Comparison of ENCODE assay signal across 18 cellular contexts in the genomic region with DNA sequence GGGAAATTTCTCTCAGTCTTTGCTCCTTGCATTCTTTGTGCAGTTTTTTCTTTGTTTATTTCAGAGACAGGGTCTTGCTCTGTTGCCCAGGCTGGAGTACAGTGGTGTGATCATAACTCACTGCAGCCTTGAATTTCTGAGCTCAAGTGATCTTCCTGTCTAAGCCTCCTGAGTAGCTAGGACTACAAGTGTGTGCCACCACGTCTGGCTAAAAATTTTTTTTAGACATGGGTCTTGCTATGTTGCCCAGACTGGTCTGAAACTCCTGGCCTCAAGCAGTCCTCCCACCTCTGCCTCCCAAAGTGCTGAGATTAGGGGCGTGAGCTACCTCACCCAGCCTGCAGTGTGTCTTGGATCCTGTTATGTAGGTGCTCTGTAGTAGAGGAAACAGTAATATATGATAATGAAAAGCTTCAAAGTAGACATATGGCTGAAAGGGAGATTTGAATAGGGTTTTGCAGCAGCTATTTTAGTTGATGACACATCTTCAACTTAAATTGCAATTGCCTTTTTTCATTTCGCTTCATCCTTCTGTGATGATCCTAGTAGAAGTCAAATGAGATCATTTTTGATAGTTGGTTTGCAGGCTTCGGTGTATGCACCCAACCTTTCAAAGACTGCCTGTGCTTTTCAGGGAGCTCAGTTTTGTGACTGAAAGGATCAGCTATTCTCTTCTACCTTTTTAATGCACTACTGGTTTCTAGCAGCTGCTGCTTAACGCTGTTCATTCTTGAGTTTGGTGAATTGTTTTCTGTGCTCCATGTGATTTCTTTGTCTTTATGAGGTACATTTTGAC.
DNase-seq lines count a peak whose midpoint lies in the region; ATAC-seq, FAIRE-seq and TF ChIP-seq lines count a peak whose summit lies in the region.
"Had no signal": no experiment of that assay in that cellular context is flagged by ENCODE, and none has a peak within 500 bp of the region (broad histone marks: within the 10 kb centered on the region; RNA-seq: fewer than 3 reads in every experiment).

No MANE protein-coding gene starts in this region.

- H3K36me3 ChIP-seq in HUES64 (ENCODE audit: insufficient read depth, low read length): no peaks in the 10 kb centered on the region
- H3K36me3 ChIP-seq in GM12878 (ENCODE audit: control insufficient read depth in 2 of 2, insufficient read depth in 2 of 2, low read length in 1 of 2): peaks cover 1 to 4% of the 10 kb centered on the region in 2 experiments; a peak in 2 of 4 replicates
- no peaks in the 10 kb centered on the region for H3K36me3 ChIP-seq in gastroesophageal sphincter
- H3K36me3 ChIP-seq: sigmoid colon, upper lobe of left lung had no signal

- TF ChIP-seq RAD21 in GM12878 (IDR thresholded peaks at IDR 0.05; ENCODE audit: insufficient read depth, low read depth, low read length): no peak

- no peaks in the 10 kb centered on the region for H4K20me1 ChIP-seq in GM12878 (ENCODE audit: control insufficient read depth, insufficient read depth)

- BruUV-seq in GM12878 (replicated peaks; lab: Mats Ljungman, UMichigan) (no TSS peak), MCF 10A (replicated peaks; lab: Mats Ljungman, UMichigan) (no TSS peak)

- H3K4me2 ChIP-seq in GM12878 (ENCODE audit: control insufficient read depth, insufficient read depth): no peak overlapping the region

- DNase-seq in activated naive CD4-positive, alpha-beta T cell treated with anti-CD3 and anti-CD28 coated beads, Interleukin-2, amount 50 U/mL, for 72 hours (ENCODE audit: low spot score in 2 of 2): no peak
- no peak for DNase-seq in activated naive CD4-positive, alpha-beta T cell treated with Interleukin-2 at 50 U/mL for 16 hours
- no peak for DNase-seq in GM12878 (ENCODE audit: low read depth, low spot score)
- DNase-seq in MCF 10A (ENCODE audit: unreplicated experiment): no peak
- DNase-seq in naive thymus-derived CD8-positive, alpha-beta T cell: no peak
- no peak for DNase-seq in NCI-H226
- DNase-seq: activated CD8-positive, alpha-beta T cell treated with anti-CD3 and anti-CD28 coated beads, Interleukin-2, amount 10 ng/mL, durations not matched to agents 7 days and 5 days; amygdala; CD8-positive, alpha-beta memory T cell; central memory CD4-positive, alpha-beta T cell; DMS79 treated with DMSO at 0.1 percent for 48 hours; Kasumi-1; NCI-H1105; sigmoid colon; upper lobe of left lung had no signal

- SMC1A ChIA-PET in GM12878 (lab: Charles Lee; ENCODE audit: uncharacterized antibody, unreplicated experiment): interaction anchor here (0.6 to 3.6 kb wide), 17 partner anchors 9 to 337 kb away, joined by 3 to 42 read pairs (median 3); no protein-coding TSS in a partner anchor

- no peak overlapping the region for H3K27ac Mint-ChIP-seq in activated naive CD4-positive, alpha-beta T cell treated with anti-CD3 and anti-CD28 coated beads, Interleukin-2, amount 50 U/mL, for 72 hours
- no peak overlapping the region for H3K27ac Mint-ChIP-seq in MCF 10A (ENCODE audit: low read depth, unreplicated experiment)
- peak overlapping the region in 2 of 10 donors; percentile 52 to 76 for H3K27ac Mint-ChIP-seq in naive thymus-derived CD8-positive, alpha-beta T cell
- H3K27ac Mint-ChIP-seq: activated CD8-positive, alpha-beta T cell treated with anti-CD3 and anti-CD28 coated beads, Interleukin-2, amount 10 ng/mL, durations not matched to agents 7 days and 5 days; CD8-positive, alpha-beta memory T cell; stimulated activated naive CD8-positive, alpha-beta T cell treated with anti-CD3 and anti-CD28 coated beads, Interleukin-15, Interleukin-2, amounts not matched to agents 100 ng/mL and 50 ng/mL, for 24 hours had no signal

- TF ChIP-seq POLR2A in GM12878 (IDR thresholded peaks at IDR 0.05; ENCODE audit: low read depth, low read length) (no peak), gastroesophageal sphincter (IDR thresholded peaks at IDR 0.05) (no peak)

- TF ChIP-seq CTCF in GM12878 (IDR thresholded peaks at IDR 0.05 in 2 of 3, conservative IDR thresholded peaks at IDR 0.05 in 1 of 3; ENCODE audit: control insufficient read depth in 2 of 3, extremely low read depth in 1 of 3, insufficient read depth in 1 of 3, low read depth in 3 of 3, low read length in 3 of 3) (no peak), MCF 10A (IDR thresholded peaks at IDR 0.05; ENCODE audit: unreplicated experiment) (no peak), gastroesophageal sphincter (IDR thresholded peaks at IDR 0.05) (no peak)

- H3K36me3 Mint-ChIP-seq in activated naive CD4-positive, alpha-beta T cell treated with anti-CD3 and anti-CD28 coated beads, Interleukin-2, amount 50 U/mL, for 72 hours: peaks cover 0 to 37% of the 10 kb centered on the region in 2 donors
- H3K36me3 Mint-ChIP-seq in MCF 10A (ENCODE audit: insufficient read depth, unreplicated experiment): no peaks in the 10 kb centered on the region
- peaks cover 3 to 23% (median 19%) of the 10 kb centered on the region in 3 donors for H3K36me3 Mint-ChIP-seq in naive thymus-derived CD8-positive, alpha-beta T cell

- H2AFZ ChIP-seq in GM12878 (ENCODE audit: control insufficient read depth, low read depth, low read length): no peak overlapping the region

- no peak overlapping the region for H3K9ac ChIP-seq in HUES64 (ENCODE audit: low read depth, low read length)
- H3K9ac ChIP-seq in GM12878 (ENCODE audit: control insufficient read depth, insufficient read depth, low read length): no peak overlapping the region

- peak; percentile 35 for FAIRE-seq in GM12878 (lab: Jason Lieb, UNC)

- ATAC-seq in activated naive CD4-positive, alpha-beta T cell treated with anti-CD3 and anti-CD28 coated beads, Interleukin-2, amount 50 U/mL, for 72 hours: peak; percentile 53 to 54
- ATAC-seq in GM12878 (peak; percentile 40), gastroesophageal sphincter (no peak)
- no peak for ATAC-seq in naive thymus-derived CD8-positive, alpha-beta T cell
- ATAC-seq: activated CD8-positive, alpha-beta T cell treated with anti-CD3 and anti-CD28 coated beads, Interleukin-2, amount 10 ng/mL, durations not matched to agents 7 days and 5 days had no signal

- H3K27ac ChIP-seq in HUES64 (ENCODE audit: low read depth, low read length): peak overlapping the region; percentile 3; the same call in 1 of the 2 replicates
- 0 out of 2 replicates have a peak overlapping the region, but pooled peaks have one; percentile 35 for H3K27ac ChIP-seq in GM12878 (ENCODE audit: control insufficient read depth, insufficient read depth)
- no peak overlapping the region for H3K27ac ChIP-seq in gastroesophageal sphincter
- H3K27ac ChIP-seq: sigmoid colon, upper lobe of left lung had no signal

- CTCF ChIA-PET in GM12878 (lab: Yijun Ruan, JAX) (interaction anchor here (0.9 to 9.2 kb wide), 6 partner anchors 11 to 336 kb away, joined by 3 to 62 read pairs (median 11); no protein-coding TSS in a partner anchor), MCF 10A (lab: Yijun Ruan, JAX) (interaction anchor here (0.6 to 1.2 kb wide), 4 partner anchors 24 to 385 kb away, joined by 3 to 5 read pairs (median 4); no protein-coding TSS in a partner anchor)

- intact Hi-C loops in GM12878 (cut with micrococcal nuclease; ENCODE audit: unreplicated experiment): no loop called here
- intact Hi-C loops in MCF 10A (cut with micrococcal nuclease): no loop called here

- 74% methylated on average over 5 of the region's 5 CpGs for WGBS in HUES64
- 10% methylated on average over 5 of the region's 5 CpGs for WGBS in GM12878 (ENCODE audit: insufficient coverage, insufficient replicate concordance, low lambda C conversion rate, missing lambda C conversion rate)
- 93 to 98% methylated on average over 4 of the region's 5 CpGs for WGBS in gastroesophageal sphincter (ENCODE audit: low coverage in 1 of 2), 2 donors

- RAD21 ChIA-PET in GM12878 (lab: Charles Lee; ENCODE audit: unreplicated experiment): interaction anchor here (0.9 to 2.6 kb wide), 6 partner anchors 9 to 336 kb away, joined by 3 to 11 read pairs (median 6); no protein-coding TSS in a partner anchor

- H3K27me3 ChIP-seq in HUES64 (ENCODE audit: insufficient read depth, low read length): no peaks in the 10 kb centered on the region
- H3K27me3 ChIP-seq in GM12878 (replicated peaks in 1 of 2; ENCODE audit: control insufficient read depth in 2 of 2, insufficient read depth in 2 of 2, low read length in 1 of 2): no peaks in the 10 kb centered on the region
- no peaks in the 10 kb centered on the region for H3K27me3 ChIP-seq in gastroesophageal sphincter
- H3K27me3 ChIP-seq: sigmoid colon, upper lobe of left lung had no signal

- in situ Hi-C loops in GM12878 (cut with MboI): no loop called here

- H3K4me1 ChIP-seq in HUES64 (ENCODE audit: insufficient read depth, low read length): peaks cover 26% of the 10 kb centered on the region
- H3K4me1 ChIP-seq in GM12878 (ENCODE audit: control insufficient read depth, insufficient read depth, low read length): peaks cover 6% of the 10 kb centered on the region; the same call in 1 of the 2 replicates
- H3K4me1 ChIP-seq in gastroesophageal sphincter: peaks cover 0 to 18% (median 0%) of the 10 kb centered on the region in 3 donors

- no peaks in the 10 kb centered on the region for H3K4me1 Mint-ChIP-seq in MCF 10A (ENCODE audit: insufficient read depth, unreplicated experiment)
- peaks cover 21 to 71% (median 57%) of the 10 kb centered on the region in 4 donors for H3K4me1 Mint-ChIP-seq in naive thymus-derived CD8-positive, alpha-beta T cell

- H3K27me3 Mint-ChIP-seq in MCF 10A (ENCODE audit: insufficient read depth, unreplicated experiment): no peaks in the 10 kb centered on the region
- H3K27me3 Mint-ChIP-seq in naive thymus-derived CD8-positive, alpha-beta T cell: no peaks in the 10 kb centered on the region
- H3K27me3 Mint-ChIP-seq: CD8-positive, alpha-beta memory T cell; stimulated activated naive CD8-positive, alpha-beta T cell treated with anti-CD3 and anti-CD28 coated beads, Interleukin-15, Interleukin-2, amounts not matched to agents 100 ng/mL and 50 ng/mL, for 24 hours had no signal

- POLR2A ChIA-PET in GM12878 (lab: Charles Lee) (interaction anchor here (0.5 to 0.9 kb wide), 4 partner anchors 11 to 52 kb away, joined by 3 to 4 read pairs (median 3); no protein-coding TSS in a partner anchor), MCF 10A (lab: Yijun Ruan, JAX) (no interaction called here)
- POLR2A ChIA-PET in naive thymus-derived CD8-positive, alpha-beta T cell (lab: Charles Lee): no interaction called here

- H3K9me3 ChIP-seq in HUES64 (ENCODE audit: insufficient read depth, low read depth, low read length) (no peaks in the 10 kb centered on the region), GM12878 (replicated peaks; ENCODE audit: control insufficient read depth, insufficient read depth, low read length) (peaks cover 6% of the 10 kb centered on the region), gastroesophageal sphincter (no peaks in the 10 kb centered on the region)
- H3K9me3 ChIP-seq: sigmoid colon, upper lobe of left lung had no signal

- peaks cover 59% of the 10 kb centered on the region for H3K79me2 ChIP-seq in GM12878 (ENCODE audit: control insufficient read depth, insufficient read depth, low read length)

- H3K4me3 ChIP-seq in HUES64 (ENCODE audit: low read length) (no peak overlapping the region), GM12878 (no peak overlapping the region), gastroesophageal sphincter (no peak overlapping the region)
- H3K4me3 ChIP-seq: sigmoid colon, upper lobe of left lung had no signal

- H3K4me3 Mint-ChIP-seq in MCF 10A (ENCODE audit: unreplicated experiment): no peak overlapping the region
- H3K4me3 Mint-ChIP-seq in naive thymus-derived CD8-positive, alpha-beta T cell: peak overlapping the region in 1 of 10 donors; percentile 52
- H3K4me3 Mint-ChIP-seq: activated CD8-positive, alpha-beta T cell treated with anti-CD3 and anti-CD28 coated beads, Interleukin-2, amount 10 ng/mL, durations not matched to agents 7 days and 5 days; stimulated activated naive CD8-positive, alpha-beta T cell treated with anti-CD3 and anti-CD28 coated beads, Interleukin-15, Interleukin-2, amounts not matched to agents 100 ng/mL and 50 ng/mL, for 24 hours had no signal

- no peaks in the 10 kb centered on the region for H3K9me3 Mint-ChIP-seq in activated naive CD4-positive, alpha-beta T cell treated with anti-CD3 and anti-CD28 coated beads, Interleukin-2, amount 50 U/mL, for 72 hours
- no peaks in the 10 kb centered on the region for H3K9me3 Mint-ChIP-seq in MCF 10A (ENCODE audit: unreplicated experiment)
- no peaks in the 10 kb centered on the region for H3K9me3 Mint-ChIP-seq in naive thymus-derived CD8-positive, alpha-beta T cell
- H3K9me3 Mint-ChIP-seq: CD8-positive, alpha-beta memory T cell; stimulated activated naive CD8-positive, alpha-beta T cell treated with anti-CD3 and anti-CD28 coated beads, Interleukin-15, Interleukin-2, amounts not matched to agents 100 ng/mL and 50 ng/mL, for 24 hours had no signal

- no peak for TF ChIP-seq EP300 in GM12878 (IDR thresholded peaks at IDR 0.05; ENCODE audit: borderline replicate concordance in 1 of 2, control insufficient read depth in 1 of 2, low read depth in 2 of 2, low read length in 2 of 2)
- TF ChIP-seq EP300 in gastroesophageal sphincter (IDR thresholded peaks at IDR 0.05): no peak

Comparison
In these comparisons a context has a peak if more than half of its experiments do, and no peak if none do; other contexts are left out.
1. ATAC-seq: peak in activated naive CD4-positive, alpha-beta T cell treated with anti-CD3 and anti-CD28 coated beads, Interleukin-2, amount 50 U/mL, for 72 hours (2 of 2) and GM12878 (single experiment); none in gastroesophageal sphincter (single experiment) and naive thymus-derived CD8-positive, alpha-beta T cell (0 of 2).
2. H3K27ac ChIP-seq: peak in HUES64 (single experiment) and GM12878 (single experiment); none in gastroesophageal sphincter (0 of 4).